Comparison of ENCODE assay signal across 8 cellular contexts in the genomic region with DNA sequence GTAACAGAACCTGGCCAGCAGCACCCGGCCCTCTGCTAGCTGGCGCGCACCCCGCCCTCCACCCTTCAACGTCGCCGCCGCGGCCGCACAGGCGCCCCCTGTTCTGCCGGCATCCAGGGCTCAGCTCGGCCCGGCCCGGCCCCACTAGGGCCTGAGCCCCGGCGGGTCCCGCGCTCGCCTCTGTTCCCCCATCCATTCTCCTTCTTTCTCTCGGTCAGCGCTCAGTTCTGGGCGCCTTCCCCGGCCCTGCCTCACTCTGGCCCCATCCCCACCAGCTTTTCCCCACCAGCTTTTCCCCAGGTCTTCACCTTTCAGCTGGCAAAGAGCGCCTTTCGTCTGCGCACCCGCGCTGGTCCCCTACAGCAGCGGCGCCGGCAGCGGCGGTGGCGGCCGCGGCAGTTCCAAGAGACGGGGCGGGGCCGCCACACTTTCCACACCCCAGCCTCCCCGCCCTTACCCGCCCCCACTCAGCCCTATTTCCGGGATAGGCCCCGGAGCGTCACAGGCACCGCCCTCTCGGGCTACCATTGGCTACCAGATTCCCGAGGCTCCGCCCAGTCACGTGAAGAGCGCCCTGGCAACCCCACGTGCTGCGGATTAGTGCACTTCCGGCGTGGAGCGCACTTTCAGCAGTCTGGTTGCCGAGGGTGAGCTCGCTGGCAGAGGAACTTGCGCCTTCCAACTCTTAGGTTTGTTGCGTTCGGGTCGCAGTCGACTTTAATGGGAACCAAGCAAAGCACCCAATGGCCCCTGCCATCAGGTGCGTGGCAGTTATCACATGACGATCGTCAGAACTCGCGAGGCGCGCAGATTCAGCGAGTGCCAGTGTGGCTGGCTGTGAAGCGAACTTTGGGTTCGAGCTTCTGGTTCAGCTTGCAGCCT. TPM values are rescaled to one million over a fixed set of nuclear protein-coding genes. Genes with fewer than 3 reads are reported as not detected.
DNase-seq lines count a peak whose midpoint lies in the region; ATAC-seq and TF ChIP-seq lines count a peak whose summit lies in the region.

A gene (minus strand): TSS at position 403 of the 882 bp plus-strand sequence. CDS start 831 bp downstream, outside the sequence.

- peaks cover 16% of the 10 kb centered on the region for H3K4me1 Mint-ChIP-seq in activated CD4-positive, alpha-beta T cell treated with anti-CD3 and anti-CD28 coated beads for 36 hours

- peak within 1 kb of the TSS; percentile 75 for H3K4me3 Mint-ChIP-seq in activated CD4-positive, alpha-beta T cell treated with anti-CD3 and anti-CD28 coated beads for 36 hours

- H3K27me3 Mint-ChIP-seq in activated CD4-positive, alpha-beta T cell treated with anti-CD3 and anti-CD28 coated beads for 36 hours, result no peaks in the 10 kb centered on the region

- H3K9me3 Mint-ChIP-seq in activated CD4-positive, alpha-beta T cell treated with anti-CD3 and anti-CD28 coated beads for 36 hours (ENCODE audit: low read depth), result peaks cover 13% of the 10 kb centered on the region

- TF ChIP-seq CTCF in AG09309 (IDR thresholded peaks at IDR 0.05; ENCODE audit: control insufficient read depth, insufficient read depth, low read depth, low read length, missing control alignments) (no peak), coronary artery (IDR thresholded peaks at IDR 0.05) (no peak)

- peak within 1 kb of the TSS; percentile 91 for H3K27ac Mint-ChIP-seq in activated CD4-positive, alpha-beta T cell treated with anti-CD3 and anti-CD28 coated beads for 36 hours

- POLR2A ChIA-PET in activated CD4-positive, alpha-beta T cell treated with anti-CD3 and anti-CD28 coated beads for 36 hours (lab: Charles Lee), result interaction anchor here (1.0 to 1.6 kb wide), 2 partner anchors 39 to 43 kb away, joined by 4 to 5 read pairs; a partner anchor contains a TSS

- DNase-seq in AG09309 (ENCODE audit: low read depth) (peak; percentile 72), NCI-H446 (lab: John Stamatoyannopoulos, UW) (peak; percentile 94 to 96), coronary artery (ENCODE audit: low spot score) (peak; percentile 95), left lobe of liver (ENCODE audit: low spot score) (peak; percentile 87)
- DNase-seq in activated CD4-positive, alpha-beta T cell treated with anti-CD3 and anti-CD28 coated beads for 36 hours, result peak; percentile 98
- peak; percentile 96 for DNase-seq in stimulated activated CD4-positive, alpha-beta T cell treated with anti-CD3 and anti-CD28 coated beads, Interleukin-1b, Interleukin-23, amount 100 ng/mL, for 48 hours

- ATAC-seq in GM19043 (IDR thresholded peaks at IDR 0.05; ENCODE audit: low read depth, unreplicated experiment), result peak; percentile 86
- ATAC-seq in HG03342 (IDR thresholded peaks at IDR 0.05; ENCODE audit: unreplicated experiment), result peak; percentile 76
- ATAC-seq in activated CD4-positive, alpha-beta T cell treated with anti-CD3 and anti-CD28 coated beads for 36 hours, result peak; percentile 98
- peak; percentile 96 for ATAC-seq in left lobe of liver

- H3K4me3 ChIP-seq in AG09309 (ENCODE audit: control insufficient read depth, low read depth, low read length) (peak within 1 kb of the TSS; percentile 88), coronary artery (peak within 1 kb of the TSS; percentile 92)

- peaks cover 6% of the 10 kb centered on the region for H3K36me3 Mint-ChIP-seq in activated CD4-positive, alpha-beta T cell treated with anti-CD3 and anti-CD28 coated beads for 36 hours (ENCODE audit: low read depth)

- CTCF ChIA-PET in activated CD4-positive, alpha-beta T cell treated with anti-CD3 and anti-CD28 coated beads for 36 hours (lab: Charles Lee), result interaction anchor here (0.9 kb wide), 1 partner anchor 14 kb away, joined by 3 read pairs; no protein-coding TSS in a partner anchor

- intact Hi-C loops in activated CD4-positive, alpha-beta T cell treated with anti-CD3 and anti-CD28 coated beads for 36 hours (cut with DNase I, micrococcal nuclease), result loop anchor here (1.0 to 5.0 kb wide), 5 partner anchors 38 to 1844 kb away; a partner anchor contains a TSS

- H3K27ac ChIP-seq in coronary artery, result peak within 1 kb of the TSS; percentile 49 to 81

RNA-seq across cellular contexts. Expression of the gene that starts here (rescaled TPM):
- 1 to 10 TPM; 4.7 to 5.7 TPM for total RNA-seq in activated CD4-positive, alpha-beta T cell treated with anti-CD3 and anti-CD28 coated beads for 36 hours
- 1.6 TPM for total RNA-seq in left lobe of liver

Comparison
In these comparisons a context has a peak if more than half of its experiments do, and no peak if none do; other contexts are left out.
1. Peak in every context shown above with its lines: DNase-seq, ATAC-seq, H3K4me3 ChIP-seq and H3K27ac ChIP-seq.